ENCODE assay signal across 8 cellular contexts in genomic region chr9:74498616-74499095, GRCh38. TPM values are rescaled to one million over a fixed set of nuclear protein-coding genes. Genes with fewer than 3 reads are reported as not detected.
DNase-seq lines count a peak whose midpoint lies in the region; ATAC-seq and TF ChIP-seq lines count a peak whose summit lies in the region.

No MANE protein-coding gene starts in this region.

- peaks cover 3% of the 10 kb centered on the region for H3K4me1 ChIP-seq in mesendoderm (ENCODE audit: control insufficient read depth, low read depth, low read length)

- H3K27ac Mint-ChIP-seq in central memory CD8-positive, alpha-beta T cell (ENCODE audit: low read depth) = no peak overlapping the region
- no peak overlapping the region for H3K27ac Mint-ChIP-seq in type B pancreatic cell

- DNase-seq in activated T-cell treated with anti-CD3 and anti-CD28 coated beads, Interleukin-2, amount 50 U/mL, for 4 hours = no peak
- DNase-seq in activated T-cell treated with anti-CD3 and anti-CD28 coated beads, Interleukin-2, amount 50 U/mL, for 1 hour = no peak
- no peak for DNase-seq in central memory CD8-positive, alpha-beta T cell (ENCODE audit: low spot score in 2 of 2)
- DNase-seq in mesendoderm (peak; percentile 50), type B pancreatic cell (ENCODE audit: extremely low spot score, unreplicated experiment) (no peak), COLO829 (ENCODE audit: low spot score) (no peak), SHP77 treated with DMSO at 0.1 percent for 48 hours (lab: John Stamatoyannopoulos, UW) (no peak)

- no peak for TF ChIP-seq CTCF in type B pancreatic cell (conservative IDR thresholded peaks at IDR 0.05)

- no peaks in the 10 kb centered on the region for H3K79me1 ChIP-seq in mesendoderm (ENCODE audit: low read length)

- peak overlapping the region; percentile 17 for H3K9ac ChIP-seq in mesendoderm (ENCODE audit: low read length)

- no peak overlapping the region for H2AK5ac ChIP-seq in mesendoderm (ENCODE audit: low read length)

- H3K27me3 Mint-ChIP-seq in activated T-cell treated with anti-CD3 and anti-CD28 coated beads, Interleukin-2, amount 50 U/mL, for 4 hours (ENCODE audit: low read depth) = peaks cover 53% of the 10 kb centered on the region
- H3K27me3 Mint-ChIP-seq in central memory CD8-positive, alpha-beta T cell = peaks cover 57% of the 10 kb centered on the region
- H3K27me3 Mint-ChIP-seq in type B pancreatic cell = peaks cover 86% of the 10 kb centered on the region

- H4K5ac ChIP-seq in mesendoderm (ENCODE audit: low read length) = no peak overlapping the region

- H3K18ac ChIP-seq in mesendoderm (ENCODE audit: low read length) = no peak overlapping the region

- no peak overlapping the region for H2BK15ac ChIP-seq in mesendoderm (replicated peaks; ENCODE audit: low read depth)

- H3K27ac ChIP-seq in mesendoderm (ENCODE audit: low read depth, low read length) = no peak overlapping the region

- no CpG with 5 or more reads among the region's 34 CpGs for WGBS in mesendoderm (ENCODE audit: extremely low coverage, insufficient coverage, low lambda C conversion rate)

- ATAC-seq in activated T-cell treated with anti-CD3 and anti-CD28 coated beads, Interleukin-2, amount 50 U/mL, for 4 hours = no peak
- no peak for ATAC-seq in central memory CD8-positive, alpha-beta T cell (replicated peaks; ENCODE audit: extremely low read depth, poor library complexity, severe bottlenecking)
- ATAC-seq in HG03521 (IDR thresholded peaks at IDR 0.05; ENCODE audit: unreplicated experiment) = no peak

- H3K23ac ChIP-seq in mesendoderm (ENCODE audit: low read length) = no peak overlapping the region

- no peaks in the 10 kb centered on the region for H3K79me2 ChIP-seq in mesendoderm (ENCODE audit: control insufficient read depth, insufficient read depth, low read length)

- peak overlapping the region; percentile 62 for H3K4me3 Mint-ChIP-seq in activated T-cell treated with anti-CD3 and anti-CD28 coated beads, Interleukin-2, amount 50 U/mL, for 4 hours
- H3K4me3 Mint-ChIP-seq in central memory CD8-positive, alpha-beta T cell = peak overlapping the region; percentile 74
- peak overlapping the region; percentile 90 for H3K4me3 Mint-ChIP-seq in type B pancreatic cell

- peak overlapping the region; percentile 81 for H3K56ac ChIP-seq in mesendoderm (ENCODE audit: low read length)

- peak overlapping the region; percentile 3 for H3K4me3 ChIP-seq in mesendoderm (ENCODE audit: low read length)

- no peak overlapping the region for H2BK5ac ChIP-seq in mesendoderm (ENCODE audit: low read length)

- H3K4me1 Mint-ChIP-seq in activated T-cell treated with anti-CD3 and anti-CD28 coated beads, Interleukin-2, amount 50 U/mL, for 4 hours (ENCODE audit: low read depth) = peaks cover 21% of the 10 kb centered on the region
- H3K4me1 Mint-ChIP-seq in central memory CD8-positive, alpha-beta T cell = peaks cover 27% of the 10 kb centered on the region
- H3K4me1 Mint-ChIP-seq in type B pancreatic cell (ENCODE audit: unreplicated experiment) = peaks cover 25% of the 10 kb centered on the region

- H3K27me3 ChIP-seq in mesendoderm (ENCODE audit: insufficient read depth, low read length, poor library complexity) = peaks cover 11% of the 10 kb centered on the region

- no peaks in the 10 kb centered on the region for H3K36me3 ChIP-seq in mesendoderm (ENCODE audit: control insufficient read depth, insufficient read depth, low read length)

- peak overlapping the region; percentile 83 for H3K4me2 ChIP-seq in mesendoderm (ENCODE audit: low read length)

- H3K9me3 Mint-ChIP-seq in activated T-cell treated with anti-CD3 and anti-CD28 coated beads, Interleukin-2, amount 50 U/mL, for 4 hours = no peaks in the 10 kb centered on the region
- H3K9me3 Mint-ChIP-seq in central memory CD8-positive, alpha-beta T cell = no peaks in the 10 kb centered on the region
- H3K9me3 Mint-ChIP-seq in type B pancreatic cell = no peaks in the 10 kb centered on the region

- no peak overlapping the region for H3K4ac ChIP-seq in mesendoderm (ENCODE audit: low read depth, low read length)

- H2BK120ac ChIP-seq in mesendoderm (ENCODE audit: low read depth, low read length) = no peak overlapping the region

- H3K36me3 Mint-ChIP-seq in activated T-cell treated with anti-CD3 and anti-CD28 coated beads, Interleukin-2, amount 50 U/mL, for 4 hours (ENCODE audit: insufficient read depth) = no peaks in the 10 kb centered on the region
- peaks cover 4% of the 10 kb centered on the region for H3K36me3 Mint-ChIP-seq in central memory CD8-positive, alpha-beta T cell (ENCODE audit: insufficient read depth)
- H3K36me3 Mint-ChIP-seq in type B pancreatic cell = no peaks in the 10 kb centered on the region

- no peak overlapping the region for H4K8ac ChIP-seq in mesendoderm (ENCODE audit: low read depth, low read length)

RNA-seq across cellular contexts. Expression of gene RORB, which starts 1.5 kb away (rescaled TPM):
- total RNA-seq in activated T-cell treated with anti-CD3 and anti-CD28 coated beads, Interleukin-2, amount 50 U/mL, for 4 hours = under 1 TPM in 1 of 3 donors, not detected in 2; 0.03 TPM
- 1.1 TPM for polyA plus RNA-seq in mesendoderm (2013, experiment 1 of 2)
- polyA plus RNA-seq in mesendoderm (2013, experiment 2 of 2) = 1.1 TPM
- 0.43 and 1.7 TPM in 2 replicates for total RNA-seq in type B pancreatic cell (ENCODE audit: low replicate concordance)
